1 cellular context compared by ENCODE assay signal in the genomic region with DNA sequence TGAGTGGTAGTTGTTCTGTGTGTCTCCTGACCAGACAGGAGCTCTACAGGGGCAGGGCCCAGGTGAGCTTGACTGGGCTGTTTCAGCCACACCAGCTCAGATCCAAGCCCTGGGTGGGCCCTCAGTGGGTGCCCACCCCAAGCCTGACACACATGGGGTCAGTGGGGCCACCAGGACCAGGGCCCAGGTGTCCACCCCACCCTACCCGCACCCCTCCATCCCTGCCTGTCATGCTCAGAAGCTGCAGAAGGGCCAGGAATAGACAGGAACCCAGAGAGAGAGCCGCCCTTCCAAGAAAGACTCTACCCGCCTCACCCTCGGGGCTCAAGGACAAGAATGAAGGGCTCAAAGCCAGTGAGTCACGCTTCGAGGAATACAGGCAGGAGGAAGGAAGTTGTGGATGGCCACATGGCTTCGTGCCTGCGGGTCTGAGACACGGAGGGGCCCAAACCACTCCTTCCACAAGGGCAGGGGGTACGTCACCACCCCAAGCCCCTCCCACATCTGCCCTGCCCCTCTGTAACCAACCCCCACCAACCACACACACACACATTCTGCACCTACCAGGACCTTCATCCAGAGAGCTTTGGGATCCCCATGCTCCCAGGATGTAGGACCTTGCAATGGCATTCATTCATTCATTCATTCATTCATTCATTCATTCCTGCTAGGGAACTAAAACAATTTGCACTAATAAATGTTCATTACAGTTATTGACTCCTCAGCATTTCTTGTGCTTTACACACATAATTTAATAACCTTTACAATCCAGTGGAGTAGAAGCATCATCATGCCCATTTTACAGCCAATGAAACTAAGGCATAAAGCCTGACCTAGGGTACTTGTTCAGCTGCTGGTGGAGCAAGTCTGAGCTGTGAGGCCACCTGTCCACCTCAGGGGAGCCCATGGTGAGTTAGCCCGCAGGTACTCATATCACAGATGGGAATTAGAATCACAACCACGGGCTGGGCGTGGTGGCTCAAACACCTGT.
TF ChIP-seq lines count a peak whose summit lies in the region.

No MANE protein-coding gene starts in this region.

TF ChIP-seq in K562, 482 proteins besides CTCF, POLR2A, EP300 and RAD21 (continued from another document and continues in another):
- TF ChIP-seq SMARCE1 (IDR thresholded peaks at IDR 0.05) (0 out of 2 replicates have a peak, but pooled peaks have one; percentile 35), ZNF134 (CRISPR knock-in tag; conservative IDR thresholded peaks at IDR 0.05) (no peak), POU5F1 (IDR thresholded peaks at IDR 0.05; ENCODE audit: borderline replicate concordance, low read depth, low read length, partially characterized antibody) (no peak), MYC (IDR thresholded peaks at IDR 0.05; ENCODE audit: low read depth, low read length) (peak; percentile 81), MYC (CRISPR knock-in tag; IDR thresholded peaks at IDR 0.05; ENCODE audit: borderline replicate concordance, low read depth) (no peak), HDAC6 (IDR thresholded peaks at IDR 0.05; ENCODE audit: low read depth, low read length) (no peak), POLR2AphosphoS5 (IDR thresholded peaks at IDR 0.05; ENCODE audit: control insufficient read depth, insufficient read depth, low read depth, low read length) (peak; percentile 28; the same call in 1 of the 2 replicates), TAF7 (tag; IDR thresholded peaks at IDR 0.05) (no peak), RBBP5 (IDR thresholded peaks at IDR 0.05; ENCODE audit: borderline replicate concordance, insufficient read depth, low read length, poor library complexity, severe bottlenecking) (no peak), ZNF175 (CRISPR knock-in tag; IDR thresholded peaks at IDR 0.05; ENCODE audit: low read depth) (peak; percentile 64; the same call in 1 of the 2 replicates), KDM1A (IDR thresholded peaks at IDR 0.05) (peak; percentile 48 to 64; a peak in 2 of 4 replicates), IFI16 (CRISPR knock-in tag; IDR thresholded peaks at IDR 0.05) (no peak), SUPT5H (IDR thresholded peaks at IDR 0.05) (no peak), ZSCAN32 (CRISPR knock-in tag; IDR thresholded peaks at IDR 0.05) (no peak), ZKSCAN3 (CRISPR knock-in tag; IDR thresholded peaks at IDR 0.05) (no peak), SIRT6 (IDR thresholded peaks at IDR 0.05; ENCODE audit: low read depth, low read length) (no peak), SLC30A9 (CRISPR knock-in tag; IDR thresholded peaks at IDR 0.05) (no peak), BHLHE40 (IDR thresholded peaks at IDR 0.05; ENCODE audit: low read length) (peak; percentile 74), FOXM1 (IDR thresholded peaks at IDR 0.05; ENCODE audit: low read depth) (no peak), FOXM1 (CRISPR knock-in tag; IDR thresholded peaks at IDR 0.05; ENCODE audit: low read depth) (no peak), PTTG1 (tag; IDR thresholded peaks at IDR 0.05; ENCODE audit: low read depth) (no peak), ZNF3 (CRISPR knock-in tag; IDR thresholded peaks at IDR 0.05) (no peak), SP2 (IDR thresholded peaks at IDR 0.05; ENCODE audit: extremely low read depth, low read depth, low read length, poor library complexity, severe bottlenecking) (no peak), C11orf30 (IDR thresholded peaks at IDR 0.05; ENCODE audit: low read depth) (peak; percentile 70), BCOR (IDR thresholded peaks at IDR 0.05) (peak; percentile 87), SMAD4 (CRISPR knock-in tag; conservative IDR thresholded peaks at IDR 0.05) (peak; percentile 55; the same call in 1 of the 2 replicates), ZBTB1 (CRISPR knock-in tag; IDR thresholded peaks at IDR 0.05; ENCODE audit: borderline replicate concordance, low read depth) (no peak), HMG20B (CRISPR knock-in tag; IDR thresholded peaks at IDR 0.05) (no peak), HOXB6 (CRISPR knock-in tag; IDR thresholded peaks at IDR 0.05; ENCODE audit: borderline replicate concordance) (no peak), TCF7L2 (IDR thresholded peaks at IDR 0.05; ENCODE audit: low read depth, low read length) (no peak), STAT5B (CRISPR knock-in tag; IDR thresholded peaks at IDR 0.05) (no peak)
- TF ChIP-seq, protein P1, sequence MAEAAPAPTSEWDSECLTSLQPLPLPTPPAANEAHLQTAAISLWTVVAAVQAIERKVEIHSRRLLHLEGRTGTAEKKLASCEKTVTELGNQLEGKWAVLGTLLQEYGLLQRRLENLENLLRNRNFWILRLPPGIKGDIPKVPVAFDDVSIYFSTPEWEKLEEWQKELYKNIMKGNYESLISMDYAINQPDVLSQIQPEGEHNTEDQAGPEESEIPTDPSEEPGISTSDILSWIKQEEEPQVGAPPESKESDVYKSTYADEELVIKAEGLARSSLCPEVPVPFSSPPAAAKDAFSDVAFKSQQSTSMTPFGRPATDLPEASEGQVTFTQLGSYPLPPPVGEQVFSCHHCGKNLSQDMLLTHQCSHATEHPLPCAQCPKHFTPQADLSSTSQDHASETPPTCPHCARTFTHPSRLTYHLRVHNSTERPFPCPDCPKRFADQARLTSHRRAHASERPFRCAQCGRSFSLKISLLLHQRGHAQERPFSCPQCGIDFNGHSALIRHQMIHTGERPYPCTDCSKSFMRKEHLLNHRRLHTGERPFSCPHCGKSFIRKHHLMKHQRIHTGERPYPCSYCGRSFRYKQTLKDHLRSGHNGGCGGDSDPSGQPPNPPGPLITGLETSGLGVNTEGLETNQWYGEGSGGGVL (CRISPR knock-in tag; IDR thresholded peaks at IDR 0.05) = no peak
- TF ChIP-seq, protein P2, sequence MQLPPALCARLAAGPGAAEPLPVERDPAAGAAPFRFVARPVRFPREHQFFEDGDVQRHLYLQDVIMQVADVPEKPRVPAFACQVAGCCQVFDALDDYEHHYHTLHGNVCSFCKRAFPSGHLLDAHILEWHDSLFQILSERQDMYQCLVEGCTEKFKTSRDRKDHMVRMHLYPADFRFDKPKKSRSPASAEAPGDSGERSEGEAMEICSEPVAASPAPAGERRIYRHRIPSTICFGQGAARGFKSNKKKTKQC (CRISPR knock-in tag; IDR thresholded peaks at IDR 0.05) = no peak
- TF ChIP-seq, protein P3, sequence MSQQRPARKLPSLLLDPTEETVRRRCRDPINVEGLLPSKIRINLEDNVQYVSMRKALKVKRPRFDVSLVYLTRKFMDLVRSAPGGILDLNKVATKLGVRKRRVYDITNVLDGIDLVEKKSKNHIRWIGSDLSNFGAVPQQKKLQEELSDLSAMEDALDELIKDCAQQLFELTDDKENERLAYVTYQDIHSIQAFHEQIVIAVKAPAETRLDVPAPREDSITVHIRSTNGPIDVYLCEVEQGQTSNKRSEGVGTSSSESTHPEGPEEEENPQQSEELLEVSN (IDR thresholded peaks at IDR 0.05; ENCODE audit: borderline replicate concordance in 1 of 2, extremely low read depth in 1 of 2, insufficient read depth in 1 of 2, insufficient read length in 1 of 2, low read depth in 1 of 2, low read length in 1 of 2, poor library complexity in 1 of 2, severe bottlenecking in 1 of 2) = peak; percentile 47 to 70
- TF ChIP-seq, protein P4, sequence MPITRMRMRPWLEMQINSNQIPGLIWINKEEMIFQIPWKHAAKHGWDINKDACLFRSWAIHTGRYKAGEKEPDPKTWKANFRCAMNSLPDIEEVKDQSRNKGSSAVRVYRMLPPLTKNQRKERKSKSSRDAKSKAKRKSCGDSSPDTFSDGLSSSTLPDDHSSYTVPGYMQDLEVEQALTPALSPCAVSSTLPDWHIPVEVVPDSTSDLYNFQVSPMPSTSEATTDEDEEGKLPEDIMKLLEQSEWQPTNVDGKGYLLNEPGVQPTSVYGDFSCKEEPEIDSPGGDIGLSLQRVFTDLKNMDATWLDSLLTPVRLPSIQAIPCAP (CRISPR knock-in tag; IDR thresholded peaks at IDR 0.05; ENCODE audit: borderline replicate concordance) = no peak
- TF ChIP-seq, protein P5, sequence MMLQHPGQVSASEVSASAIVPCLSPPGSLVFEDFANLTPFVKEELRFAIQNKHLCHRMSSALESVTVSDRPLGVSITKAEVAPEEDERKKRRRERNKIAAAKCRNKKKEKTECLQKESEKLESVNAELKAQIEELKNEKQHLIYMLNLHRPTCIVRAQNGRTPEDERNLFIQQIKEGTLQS (IDR thresholded peaks at IDR 0.05) = peak; percentile 50; the same call in 1 of the 2 replicates
- TF ChIP-seq, protein P5 (CRISPR knock-in tag; conservative IDR thresholded peaks at IDR 0.05) = no peak
- TF ChIP-seq, protein P6, sequence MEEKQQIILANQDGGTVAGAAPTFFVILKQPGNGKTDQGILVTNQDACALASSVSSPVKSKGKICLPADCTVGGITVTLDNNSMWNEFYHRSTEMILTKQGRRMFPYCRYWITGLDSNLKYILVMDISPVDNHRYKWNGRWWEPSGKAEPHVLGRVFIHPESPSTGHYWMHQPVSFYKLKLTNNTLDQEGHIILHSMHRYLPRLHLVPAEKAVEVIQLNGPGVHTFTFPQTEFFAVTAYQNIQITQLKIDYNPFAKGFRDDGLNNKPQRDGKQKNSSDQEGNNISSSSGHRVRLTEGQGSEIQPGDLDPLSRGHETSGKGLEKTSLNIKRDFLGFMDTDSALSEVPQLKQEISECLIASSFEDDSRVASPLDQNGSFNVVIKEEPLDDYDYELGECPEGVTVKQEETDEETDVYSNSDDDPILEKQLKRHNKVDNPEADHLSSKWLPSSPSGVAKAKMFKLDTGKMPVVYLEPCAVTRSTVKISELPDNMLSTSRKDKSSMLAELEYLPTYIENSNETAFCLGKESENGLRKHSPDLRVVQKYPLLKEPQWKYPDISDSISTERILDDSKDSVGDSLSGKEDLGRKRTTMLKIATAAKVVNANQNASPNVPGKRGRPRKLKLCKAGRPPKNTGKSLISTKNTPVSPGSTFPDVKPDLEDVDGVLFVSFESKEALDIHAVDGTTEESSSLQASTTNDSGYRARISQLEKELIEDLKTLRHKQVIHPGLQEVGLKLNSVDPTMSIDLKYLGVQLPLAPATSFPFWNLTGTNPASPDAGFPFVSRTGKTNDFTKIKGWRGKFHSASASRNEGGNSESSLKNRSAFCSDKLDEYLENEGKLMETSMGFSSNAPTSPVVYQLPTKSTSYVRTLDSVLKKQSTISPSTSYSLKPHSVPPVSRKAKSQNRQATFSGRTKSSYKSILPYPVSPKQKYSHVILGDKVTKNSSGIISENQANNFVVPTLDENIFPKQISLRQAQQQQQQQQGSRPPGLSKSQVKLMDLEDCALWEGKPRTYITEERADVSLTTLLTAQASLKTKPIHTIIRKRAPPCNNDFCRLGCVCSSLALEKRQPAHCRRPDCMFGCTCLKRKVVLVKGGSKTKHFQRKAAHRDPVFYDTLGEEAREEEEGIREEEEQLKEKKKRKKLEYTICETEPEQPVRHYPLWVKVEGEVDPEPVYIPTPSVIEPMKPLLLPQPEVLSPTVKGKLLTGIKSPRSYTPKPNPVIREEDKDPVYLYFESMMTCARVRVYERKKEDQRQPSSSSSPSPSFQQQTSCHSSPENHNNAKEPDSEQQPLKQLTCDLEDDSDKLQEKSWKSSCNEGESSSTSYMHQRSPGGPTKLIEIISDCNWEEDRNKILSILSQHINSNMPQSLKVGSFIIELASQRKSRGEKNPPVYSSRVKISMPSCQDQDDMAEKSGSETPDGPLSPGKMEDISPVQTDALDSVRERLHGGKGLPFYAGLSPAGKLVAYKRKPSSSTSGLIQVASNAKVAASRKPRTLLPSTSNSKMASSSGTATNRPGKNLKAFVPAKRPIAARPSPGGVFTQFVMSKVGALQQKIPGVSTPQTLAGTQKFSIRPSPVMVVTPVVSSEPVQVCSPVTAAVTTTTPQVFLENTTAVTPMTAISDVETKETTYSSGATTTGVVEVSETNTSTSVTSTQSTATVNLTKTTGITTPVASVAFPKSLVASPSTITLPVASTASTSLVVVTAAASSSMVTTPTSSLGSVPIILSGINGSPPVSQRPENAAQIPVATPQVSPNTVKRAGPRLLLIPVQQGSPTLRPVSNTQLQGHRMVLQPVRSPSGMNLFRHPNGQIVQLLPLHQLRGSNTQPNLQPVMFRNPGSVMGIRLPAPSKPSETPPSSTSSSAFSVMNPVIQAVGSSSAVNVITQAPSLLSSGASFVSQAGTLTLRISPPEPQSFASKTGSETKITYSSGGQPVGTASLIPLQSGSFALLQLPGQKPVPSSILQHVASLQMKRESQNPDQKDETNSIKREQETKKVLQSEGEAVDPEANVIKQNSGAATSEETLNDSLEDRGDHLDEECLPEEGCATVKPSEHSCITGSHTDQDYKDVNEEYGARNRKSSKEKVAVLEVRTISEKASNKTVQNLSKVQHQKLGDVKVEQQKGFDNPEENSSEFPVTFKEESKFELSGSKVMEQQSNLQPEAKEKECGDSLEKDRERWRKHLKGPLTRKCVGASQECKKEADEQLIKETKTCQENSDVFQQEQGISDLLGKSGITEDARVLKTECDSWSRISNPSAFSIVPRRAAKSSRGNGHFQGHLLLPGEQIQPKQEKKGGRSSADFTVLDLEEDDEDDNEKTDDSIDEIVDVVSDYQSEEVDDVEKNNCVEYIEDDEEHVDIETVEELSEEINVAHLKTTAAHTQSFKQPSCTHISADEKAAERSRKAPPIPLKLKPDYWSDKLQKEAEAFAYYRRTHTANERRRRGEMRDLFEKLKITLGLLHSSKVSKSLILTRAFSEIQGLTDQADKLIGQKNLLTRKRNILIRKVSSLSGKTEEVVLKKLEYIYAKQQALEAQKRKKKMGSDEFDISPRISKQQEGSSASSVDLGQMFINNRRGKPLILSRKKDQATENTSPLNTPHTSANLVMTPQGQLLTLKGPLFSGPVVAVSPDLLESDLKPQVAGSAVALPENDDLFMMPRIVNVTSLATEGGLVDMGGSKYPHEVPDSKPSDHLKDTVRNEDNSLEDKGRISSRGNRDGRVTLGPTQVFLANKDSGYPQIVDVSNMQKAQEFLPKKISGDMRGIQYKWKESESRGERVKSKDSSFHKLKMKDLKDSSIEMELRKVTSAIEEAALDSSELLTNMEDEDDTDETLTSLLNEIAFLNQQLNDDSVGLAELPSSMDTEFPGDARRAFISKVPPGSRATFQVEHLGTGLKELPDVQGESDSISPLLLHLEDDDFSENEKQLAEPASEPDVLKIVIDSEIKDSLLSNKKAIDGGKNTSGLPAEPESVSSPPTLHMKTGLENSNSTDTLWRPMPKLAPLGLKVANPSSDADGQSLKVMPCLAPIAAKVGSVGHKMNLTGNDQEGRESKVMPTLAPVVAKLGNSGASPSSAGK (IDR thresholded peaks at IDR 0.05) = peak; percentile 81
- TF ChIP-seq, protein P7, sequence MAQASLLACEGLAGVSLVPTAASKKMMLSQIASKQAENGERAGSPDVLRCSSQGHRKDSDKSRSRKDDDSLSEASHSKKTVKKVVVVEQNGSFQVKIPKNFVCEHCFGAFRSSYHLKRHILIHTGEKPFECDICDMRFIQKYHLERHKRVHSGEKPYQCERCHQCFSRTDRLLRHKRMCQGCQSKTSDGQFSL (CRISPR knock-in tag; IDR thresholded peaks at IDR 0.05) = no peak
- TF ChIP-seq, protein P7 (tag; IDR thresholded peaks at IDR 0.05) = no peak
